Comparison of ENCODE assay signal across 12 cellular contexts in the genomic region with DNA sequence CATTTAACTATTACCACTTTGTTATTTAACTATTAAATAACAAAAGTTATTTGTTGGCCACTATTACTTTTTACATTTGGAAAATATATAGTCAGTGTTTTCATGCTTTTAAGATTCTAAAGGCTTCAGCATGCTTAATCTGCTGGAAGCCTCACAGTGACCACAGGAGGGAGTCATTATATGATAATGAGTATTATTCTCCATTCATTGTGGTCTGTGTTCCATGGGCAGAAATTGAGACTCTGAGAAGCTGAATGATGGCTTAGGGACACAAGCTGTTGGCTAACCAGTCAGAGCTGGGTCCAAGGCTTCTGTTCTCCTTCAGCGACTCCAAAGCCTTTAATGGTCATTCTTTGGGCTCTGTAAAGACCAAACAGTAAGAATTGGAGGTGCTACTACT.
A peak's percentile ranks its signal among the peaks of the same experiment; 100 is the strongest.
DNase-seq lines count a peak whose midpoint lies in the region; ATAC-seq, FAIRE-seq and TF ChIP-seq lines count a peak whose summit lies in the region.
"Had no signal": no experiment of that assay in that cellular context is flagged by ENCODE, and none has a peak within 500 bp of the region (broad histone marks: within the 10 kb centered on the region; RNA-seq: fewer than 3 reads in every experiment).

No MANE protein-coding gene starts in this region.

- CTCF ChIA-PET in Caco-2 (lab: Charles Lee), result interaction anchor here (0.6 to 2.6 kb wide), 5 partner anchors 10 to 114 kb away, joined by 3 to 18 read pairs (median 4); no protein-coding TSS in a partner anchor

- DNase-seq in activated naive CD4-positive, alpha-beta T cell treated with anti-CD3 and anti-CD28 coated beads, Interleukin-2, amount 50 U/mL, for 72 hours (ENCODE audit: low spot score in 2 of 2), result no peak
- DNase-seq in activated naive CD4-positive, alpha-beta T cell treated with anti-CD3 and anti-CD28 coated beads, Interleukin-2, amount 50 U/mL, for 16 hours, result no peak
- DNase-seq in NCI-H1417 treated with DMSO at 0.1 percent for 48 hours (lab: John Stamatoyannopoulos, UW) (peak; percentile 10), bronchial epithelial cell (ENCODE audit: low read depth) (peak; percentile 25), COLO668 (lab: John Stamatoyannopoulos, UW; ENCODE audit: unreplicated experiment) (no peak), Caco-2 (no peak)
- DNase-seq in stimulated activated naive B cell treated with anti-CD40 and anti-IgM and Interleukin-4, amounts not matched to agents 10 μg/mL and 1 μg/mL and 100 μg/mL, for 72 hours, result no peak
- DNase-seq: aorta, DMS79 treated with DMSO at 0.1 percent for 48 hours, naive B cell had no signal

- H3K36me3 Mint-ChIP-seq in activated naive CD4-positive, alpha-beta T cell treated with anti-CD3 and anti-CD28 coated beads, Interleukin-2, amount 50 U/mL, for 72 hours, result no peaks in the 10 kb centered on the region
- no peaks in the 10 kb centered on the region for H3K36me3 Mint-ChIP-seq in stimulated activated naive B cell treated with anti-CD40 and anti-IgM and Interleukin-4, amounts not matched to agents 10 μg/mL and 1 μg/mL and 100 μg/mL, for 72 hours
- no peaks in the 10 kb centered on the region for H3K36me3 Mint-ChIP-seq in Caco-2 (ENCODE audit: insufficient read depth, unreplicated experiment)
- H3K36me3 Mint-ChIP-seq: naive B cell had no signal

- H3K27me3 ChIP-seq in bronchial epithelial cell (ENCODE audit: control insufficient read depth, insufficient read depth, low read length) (no peaks in the 10 kb centered on the region), Caco-2 (replicated peaks; ENCODE audit: control insufficient read depth, insufficient read depth, low read length) (no peaks in the 10 kb centered on the region)

- H3K4me3 ChIP-seq in bronchial epithelial cell (ENCODE audit: low read depth, low read length) (no peak overlapping the region), Caco-2 (ENCODE audit: low read depth, low read length) (no peak overlapping the region)

- no peak overlapping the region for H3K4me3 Mint-ChIP-seq in stimulated activated naive B cell treated with anti-CD40 and anti-IgM and Interleukin-4, amounts not matched to agents 10 μg/mL and 1 μg/mL and 100 μg/mL, for 72 hours
- H3K4me3 Mint-ChIP-seq in Caco-2 (ENCODE audit: unreplicated experiment), result no peak overlapping the region

- ATAC-seq in activated naive CD4-positive, alpha-beta T cell treated with anti-CD3 and anti-CD28 coated beads, Interleukin-2, amount 50 U/mL, for 72 hours, result peak; percentile 74 to 78
- ATAC-seq in stimulated activated naive B cell treated with anti-CD40 and anti-IgM and Interleukin-4, amounts not matched to agents 10 μg/mL and 1 μg/mL and 100 μg/mL, for 72 hours (replicated peaks), result peak; percentile 33 to 43
- ATAC-seq in HG02840 (IDR thresholded peaks at IDR 0.05; ENCODE audit: low FRiP score, unreplicated experiment), result no peak
- ATAC-seq: Right ventricle myocardium inferior had no signal

- H3K27ac Mint-ChIP-seq in activated naive CD4-positive, alpha-beta T cell treated with anti-CD3 and anti-CD28 coated beads, Interleukin-2, amount 50 U/mL, for 72 hours, result no peak overlapping the region
- no peak overlapping the region for H3K27ac Mint-ChIP-seq in stimulated activated naive B cell treated with anti-CD40 and anti-IgM and Interleukin-4, amounts not matched to agents 10 μg/mL and 1 μg/mL and 100 μg/mL, for 72 hours
- no peak overlapping the region for H3K27ac Mint-ChIP-seq in Caco-2 (ENCODE audit: unreplicated experiment)

- H3K4me1 Mint-ChIP-seq in stimulated activated naive B cell treated with anti-CD40 and anti-IgM and Interleukin-4, amounts not matched to agents 10 μg/mL and 1 μg/mL and 100 μg/mL, for 72 hours, result peaks cover 34 to 58% of the 10 kb centered on the region in 2 donors
- peaks cover 35% of the 10 kb centered on the region for H3K4me1 Mint-ChIP-seq in Caco-2 (ENCODE audit: low read depth, unreplicated experiment)

- H3K9me3 Mint-ChIP-seq in activated naive CD4-positive, alpha-beta T cell treated with anti-CD3 and anti-CD28 coated beads, Interleukin-2, amount 50 U/mL, for 72 hours, result no peaks in the 10 kb centered on the region
- no peaks in the 10 kb centered on the region for H3K9me3 Mint-ChIP-seq in stimulated activated naive B cell treated with anti-CD40 and anti-IgM and Interleukin-4, amounts not matched to agents 10 μg/mL and 1 μg/mL and 100 μg/mL, for 72 hours
- no peaks in the 10 kb centered on the region for H3K9me3 Mint-ChIP-seq in Caco-2 (ENCODE audit: unreplicated experiment)
- H3K9me3 Mint-ChIP-seq: naive B cell had no signal

- intact Hi-C loops in Caco-2 (cut with micrococcal nuclease; ENCODE audit: unreplicated experiment), result loop anchor here (1.0 kb wide), 1 partner anchor 9 kb away; no protein-coding TSS in a partner anchor

- H3K4me1 ChIP-seq in Caco-2, result peaks cover 46% of the 10 kb centered on the region

- TF ChIP-seq CTCF in bronchial epithelial cell (IDR thresholded peaks at IDR 0.05; ENCODE audit: insufficient read depth, low read length, severe bottlenecking) (peak; percentile 26), Caco-2 (IDR thresholded peaks at IDR 0.05; ENCODE audit: insufficient read depth in 1 of 2, low read depth in 1 of 2, low read length in 1 of 2, severe bottlenecking in 1 of 2, unreplicated experiment in 1 of 2) (peak in 1 of 2 experiments; percentile 25)

- no peaks in the 10 kb centered on the region for H3K9me3 ChIP-seq in Caco-2

- FAIRE-seq in bronchial epithelial cell (lab: Jason Lieb, UNC), result no peak

- H3K27me3 Mint-ChIP-seq in stimulated activated naive B cell treated with anti-CD40 and anti-IgM and Interleukin-4, amounts not matched to agents 10 μg/mL and 1 μg/mL and 100 μg/mL, for 72 hours, result peaks cover 4 to 5% of the 10 kb centered on the region in 2 donors
- no peaks in the 10 kb centered on the region for H3K27me3 Mint-ChIP-seq in Caco-2 (ENCODE audit: insufficient read depth, unreplicated experiment)

- POLR2A ChIA-PET in Caco-2 (lab: Charles Lee), result no interaction called here

- H3K36me3 ChIP-seq in bronchial epithelial cell (ENCODE audit: control insufficient read depth, insufficient read depth, low read length) (no peaks in the 10 kb centered on the region), Caco-2 (ENCODE audit: control insufficient read depth, insufficient read depth, low read length) (no peaks in the 10 kb centered on the region)

- no TSS peak for BruUV-seq in Caco-2 (replicated peaks; lab: Mats Ljungman, UMichigan)

Comparison
In these comparisons a context has a peak if more than half of its experiments do, and no peak if none do; other contexts are left out.
1. DNase-seq: peak in NCI-H1417 treated with DMSO at 0.1 percent for 48 hours (single experiment) and bronchial epithelial cell (single experiment); none in activated naive CD4-positive, alpha-beta T cell treated with anti-CD3 and anti-CD28 coated beads, Interleukin-2, amount 50 U/mL, for 72 hours (0 of 2), activated naive CD4-positive, alpha-beta T cell treated with anti-CD3 and anti-CD28 coated beads, Interleukin-2, amount 50 U/mL, for 16 hours (single experiment), stimulated activated naive B cell treated with anti-CD40 and anti-IgM and Interleukin-4, amounts not matched to agents 10 μg/mL and 1 μg/mL and 100 μg/mL, for 72 hours (single experiment), COLO668 (single experiment) and Caco-2 (0 of 2).